In genomic region chr15:68385671-68386586, GRCh38 we compare ENCODE assay signal across 1 cellular context.
TF ChIP-seq lines count a peak whose summit lies in the region.

No MANE protein-coding gene starts in this region.

TF ChIP-seq in WTC11, 78 proteins besides CTCF, POLR2A, EP300 and RAD21 (continued from another document):
- TF ChIP-seq PRDM15 (CRISPR knock-in tag; IDR thresholded peaks at IDR 0.05), result no peak
- no peak for TF ChIP-seq ATF6 (CRISPR knock-in tag; IDR thresholded peaks at IDR 0.05)
- TF ChIP-seq ATF2 (CRISPR knock-in tag; IDR thresholded peaks at IDR 0.05; ENCODE audit: borderline replicate concordance, low read depth), result no peak
- TF ChIP-seq HMGA2 (CRISPR knock-in tag; IDR thresholded peaks at IDR 0.05), result no peak
- no peak for TF ChIP-seq IRF2 (CRISPR knock-in tag; IDR thresholded peaks at IDR 0.05; ENCODE audit: borderline replicate concordance, low read depth)
- TF ChIP-seq HMGXB4 (CRISPR knock-in tag; IDR thresholded peaks at IDR 0.05), result no peak
